ENCODE assay signal across 8 cellular contexts in genomic region chr3:64224826-64225606, GRCh38.
DNase-seq lines count a peak whose midpoint lies in the region; ATAC-seq lines count a peak whose summit lies in the region.

PRICKLE2 (minus strand) TSS chr3:64225466; CDS start chr3:64198927, 26,539 bp downstream.

- no peaks in the 10 kb centered on the region for H3K36me3 ChIP-seq in neuron (ENCODE audit: insufficient read depth, low read length)

- no peaks in the 10 kb centered on the region for H3K9me3 ChIP-seq in neuron (ENCODE audit: low read length)

- H3K27me3 ChIP-seq in neuron (ENCODE audit: insufficient read depth, low read length): no peaks in the 10 kb centered on the region

- H2AFZ ChIP-seq in neuron (ENCODE audit: low read depth, low read length): peak within 1 kb of the TSS; percentile 69

- peak; percentile 55 for ATAC-seq in GM18861 (IDR thresholded peaks at IDR 0.05; ENCODE audit: unreplicated experiment)
- peak; percentile 54 for ATAC-seq in HG02970 (IDR thresholded peaks at IDR 0.05; ENCODE audit: low FRiP score, unreplicated experiment)

- DNase-seq in T1000 (lab: John Stamatoyannopoulos, UW) (peak; percentile 14), germinal center (ENCODE audit: low spot score) (peak; percentile 48), HuH-7 (ENCODE audit: low spot score) (no peak), cortex of kidney (lab: John Stamatoyannopoulos, UW) (no peak)
- no peak for DNase-seq in activated T-cell treated with anti-CD3 and anti-CD28 coated beads, Interleukin-2, amount 50 U/mL, for 1 hour

- H3K4me3 ChIP-seq in neuron (ENCODE audit: low read length): peak within 1 kb of the TSS; percentile 56

- peaks cover 40% of the 10 kb centered on the region for H3K4me1 ChIP-seq in neuron (ENCODE audit: insufficient read depth, low read length)

Comparison
In these comparisons a context has a peak if more than half of its experiments do, and no peak if none do; other contexts are left out.
1. DNase-seq: peak in T1000 (single experiment) and germinal center (single experiment); none in HuH-7 (single experiment), activated T-cell treated with anti-CD3 and anti-CD28 coated beads, Interleukin-2, amount 50 U/mL, for 1 hour (single experiment) and cortex of kidney (single experiment).